13 cellular contexts compared by ENCODE assay signal in genomic region chr4:30835044-30835443, GRCh38.
DNase-seq lines count a peak whose midpoint lies in the region; ATAC-seq and TF ChIP-seq lines count a peak whose summit lies in the region.
"Had no signal": no experiment of that assay in that cellular context is flagged by ENCODE, and none has a peak within 500 bp of the region (broad histone marks: within the 10 kb centered on the region; RNA-seq: fewer than 3 reads in every experiment).

No MANE protein-coding gene starts in this region.

- H3K4me3 Mint-ChIP-seq in WTC11 = no peak overlapping the region
- H3K4me3 Mint-ChIP-seq: B cell; CD8-positive, alpha-beta T cell had no signal

- intact Hi-C loops in HCT116 (cut with micrococcal nuclease) (loop anchor here (5.0 kb wide), 1 partner anchor 118 kb away; no protein-coding TSS in a partner anchor), lower lobe of right lung (cut with DNase I) (no loop called here)

- H3K4me3 ChIP-seq in HCT116 (replicated peaks in 1 of 2; ENCODE audit: low read depth in 1 of 2, low read length in 2 of 2) = peak overlapping the region in 1 of 2 experiments; percentile 14; a peak in 2 of 4 replicates
- no peak overlapping the region for H3K4me3 ChIP-seq in lower lobe of right lung
- H3K4me3 ChIP-seq: BLaER1 treated with 17β-estradiol and CSF1 and Interleukin-3, amounts not matched to agents 10 nM and 100 nM had no signal

- H3K27me3 Mint-ChIP-seq in WTC11 (ENCODE audit: low read depth) = no peaks in the 10 kb centered on the region
- H3K27me3 Mint-ChIP-seq: B cell had no signal

- H4K20me1 ChIP-seq in HCT116 (ENCODE audit: insufficient read depth) = no peaks in the 10 kb centered on the region
- H4K20me1 ChIP-seq: BLaER1 treated with 17β-estradiol and CSF1 and Interleukin-3, amounts not matched to agents 10 nM and 100 nM had no signal

- peaks cover 71 to 98% of the 10 kb centered on the region in 2 experiments for H3K4me1 ChIP-seq in HCT116 (ENCODE audit: control insufficient read depth in 1 of 2, insufficient read depth in 2 of 2, low read length in 2 of 2)
- H3K4me1 ChIP-seq in lower lobe of right lung = no peaks in the 10 kb centered on the region

- POLR2A ChIA-PET in HCT116 (lab: Charles Lee) (interaction anchor here (0.7 to 3.6 kb wide), 6 partner anchors 11 to 77 kb away, joined by 3 to 17 read pairs (median 3); no protein-coding TSS in a partner anchor), WTC11 (lab: Charles Lee) (no interaction called here)

- peaks cover 100% of the 10 kb centered on the region for H3K79me2 ChIP-seq in HCT116 (ENCODE audit: insufficient read depth, low read length)

- no peak overlapping the region for H3K27ac Mint-ChIP-seq in WTC11
- H3K27ac Mint-ChIP-seq: B cell; CD8-positive, alpha-beta T cell had no signal

- DNase-seq in HCT116 (ENCODE audit: low read depth, low spot score) = no peak
- peak; percentile 26 for DNase-seq in WTC11 (ENCODE audit: low spot score)
- DNase-seq in lower lobe of right lung = peak; percentile 18
- DNase-seq in nucleus accumbens (lab: John Stamatoyannopoulos, UW) = no peak
- no peak for DNase-seq in SW 1271 (lab: John Stamatoyannopoulos, UW)
- no peak for DNase-seq in stimulated activated CD4-positive, alpha-beta T cell treated with anti-CD3 and anti-CD28 coated beads, Interleukin-15, amount 100 ng/mL, for 24 hours
- DNase-seq: Calu3; CD8-positive, alpha-beta T cell; DMS79 treated with DMSO at 0.1 percent for 48 hours; GF-D8 had no signal

- no peaks in the 10 kb centered on the region for H3K36me3 Mint-ChIP-seq in WTC11
- H3K36me3 Mint-ChIP-seq: CD8-positive, alpha-beta T cell had no signal

- H3K36me3 ChIP-seq in HCT116 (ENCODE audit: control insufficient read depth in 1 of 2, insufficient read depth in 2 of 2, low read length in 2 of 2) (no peaks in the 10 kb centered on the region), lower lobe of right lung (no peaks in the 10 kb centered on the region)
- H3K36me3 ChIP-seq: BLaER1 treated with 17β-estradiol and CSF1 and Interleukin-3, amounts not matched to agents 10 nM and 100 nM had no signal

- H3K9ac ChIP-seq in HCT116 (ENCODE audit: low read length) = peak overlapping the region; percentile 63
- H3K9ac ChIP-seq: BLaER1 treated with 17β-estradiol and CSF1 and Interleukin-3, amounts not matched to agents 10 nM and 100 nM had no signal

- peak overlapping the region; percentile 100 for H3K27ac ChIP-seq in HCT116 (ENCODE audit: low read depth, low read length)
- no peak overlapping the region for H3K27ac ChIP-seq in lower lobe of right lung
- H3K27ac ChIP-seq: BLaER1 treated with 17β-estradiol and CSF1 and Interleukin-3, amounts not matched to agents 10 nM and 100 nM had no signal

- CTCF ChIA-PET in HCT116 (lab: Charles Lee) = no interaction called here
- CTCF ChIA-PET in WTC11 (lab: Charles Lee) = no interaction called here

- TF ChIP-seq POLR2A in HCT116 (IDR thresholded peaks at IDR 0.05; ENCODE audit: borderline replicate concordance, extremely low read depth, insufficient read depth, insufficient read length) = no peak

- TF ChIP-seq CTCF in HCT116 (IDR thresholded peaks at IDR 0.05 in 2 of 3, conservative IDR thresholded peaks at IDR 0.05 in 1 of 3; ENCODE audit: borderline replicate concordance in 1 of 3, insufficient read depth in 1 of 3, low read depth in 2 of 3, low read length in 2 of 3) = no peak
- TF ChIP-seq CTCF in WTC11 (IDR thresholded peaks at IDR 0.05) = no peak
- TF ChIP-seq CTCF in lower lobe of right lung (IDR thresholded peaks at IDR 0.05) = no peak

- no peaks in the 10 kb centered on the region for H3K9me3 Mint-ChIP-seq in WTC11

- H2AFZ ChIP-seq in HCT116 (ENCODE audit: low read depth, low read length, poor library complexity, severe bottlenecking) = no peak overlapping the region

- peak overlapping the region; percentile 61 for H3K4me2 ChIP-seq in HCT116 (ENCODE audit: low read length)
- H3K4me2 ChIP-seq: BLaER1 treated with 17β-estradiol and CSF1 and Interleukin-3, amounts not matched to agents 10 nM and 100 nM had no signal

- H3K4me1 Mint-ChIP-seq in WTC11 = peaks cover 45% of the 10 kb centered on the region
- H3K4me1 Mint-ChIP-seq: B cell had no signal

- ATAC-seq in HCT116 (peak; percentile 35), WTC11 (peak; percentile 16), lower lobe of right lung (no peak)
- ATAC-seq: CD8-positive, alpha-beta T cell; HepG2 had no signal

- no peaks in the 10 kb centered on the region for H3K9me2 ChIP-seq in HCT116 (ENCODE audit: insufficient read depth)

- BruUV-seq in HCT116 (replicated peaks; lab: Mats Ljungman, UMichigan) = no TSS peak

- H3K9me3 ChIP-seq in HCT116 (ENCODE audit: control insufficient read depth in 1 of 2, insufficient read depth in 1 of 2, low read depth in 1 of 2, low read length in 2 of 2) (no peaks in the 10 kb centered on the region), lower lobe of right lung (no peaks in the 10 kb centered on the region)
- H3K9me3 ChIP-seq: BLaER1 treated with 17β-estradiol and CSF1 and Interleukin-3, amounts not matched to agents 10 nM and 100 nM had no signal

- RAD21 ChIA-PET in HCT116 (lab: Charles Lee; ENCODE audit: low non-redundant PET in 1 of 2, low total read pairs in 2 of 2, uncharacterized antibody in 2 of 2, unreplicated experiment in 2 of 2) = no interaction called here

- no peak for TF ChIP-seq RAD21 in HCT116 (IDR thresholded peaks at IDR 0.05; ENCODE audit: low read depth)

- H3K27me3 ChIP-seq in HCT116 (ENCODE audit: insufficient read depth, low read length) = no peaks in the 10 kb centered on the region
- no peaks in the 10 kb centered on the region for H3K27me3 ChIP-seq in lower lobe of right lung (ENCODE audit: low read depth)
- H3K27me3 ChIP-seq: BLaER1 treated with 17β-estradiol and CSF1 and Interleukin-3, amounts not matched to agents 10 nM and 100 nM had no signal

TF ChIP-seq in HCT116, 20 proteins besides CTCF, POLR2A, EP300 and RAD21:
- TF ChIP-seq JUND (IDR thresholded peaks at IDR 0.05) (no peak), EZH2 (IDR thresholded peaks at IDR 0.05) (no peak), EGR1 (IDR thresholded peaks at IDR 0.05; ENCODE audit: low read depth) (no peak), SRF (IDR thresholded peaks at IDR 0.05; ENCODE audit: low read depth) (no peak), CEBPB (IDR thresholded peaks at IDR 0.05; ENCODE audit: low read depth) (no peak), MAX (IDR thresholded peaks at IDR 0.05) (no peak), POLR2AphosphoS5 (IDR thresholded peaks at IDR 0.05; ENCODE audit: low read depth, low read length) (peak; percentile 26; the same call in 1 of the 2 replicates)

TF ChIP-seq in WTC11, 78 proteins besides CTCF, POLR2A, EP300 and RAD21:
- TF ChIP-seq ATF6 (CRISPR knock-in tag; IDR thresholded peaks at IDR 0.05) = no peak
- no peak for TF ChIP-seq PREB (CRISPR knock-in tag; IDR thresholded peaks at IDR 0.05; ENCODE audit: borderline replicate concordance)
- TF ChIP-seq ZNF138 (CRISPR knock-in tag; conservative IDR thresholded peaks at IDR 0.05) = no peak
- no peak for TF ChIP-seq ATF2 (CRISPR knock-in tag; IDR thresholded peaks at IDR 0.05; ENCODE audit: borderline replicate concordance, low read depth)
- TF ChIP-seq SOX15 (CRISPR knock-in tag; IDR thresholded peaks at IDR 0.05) = no peak
- no peak for TF ChIP-seq ZNF423 (CRISPR knock-in tag; IDR thresholded peaks at IDR 0.05)
- no peak for TF ChIP-seq ATF3 (CRISPR knock-in tag; conservative IDR thresholded peaks at IDR 0.05)
- no peak for TF ChIP-seq NR3C1 (CRISPR knock-in tag; conservative IDR thresholded peaks at IDR 0.05; ENCODE audit: low read depth)
- no peak for TF ChIP-seq ZNF317 (CRISPR knock-in tag; IDR thresholded peaks at IDR 0.05; ENCODE audit: borderline replicate concordance, low read depth)
- TF ChIP-seq ZNF219 (CRISPR knock-in tag; IDR thresholded peaks at IDR 0.05; ENCODE audit: borderline replicate concordance) = no peak
TF ChIP-seq in WTC11: peak in this region for 0.

Comparison
In these comparisons a context has a peak if more than half of its experiments do, and no peak if none do; other contexts are left out.
1. ATAC-seq: peak in HCT116 (single experiment) and WTC11 (single experiment); none in lower lobe of right lung (0 of 2).
2. DNase-seq: peak in WTC11 (single experiment) and lower lobe of right lung (single experiment); none in HCT116 (single experiment), nucleus accumbens (0 of 56), SW 1271 (0 of 2) and stimulated activated CD4-positive, alpha-beta T cell treated with anti-CD3 and anti-CD28 coated beads, Interleukin-15, amount 100 ng/mL, for 24 hours (single experiment).